ENCODE assay signal across 10 cellular contexts in genomic region chr6:93927731-93928130, GRCh38.
"Had no signal": no experiment of that assay in that cellular context is flagged by ENCODE, and none has a peak within 500 bp of the region (broad histone marks: within the 10 kb centered on the region; RNA-seq: fewer than 3 reads in every experiment).

No MANE protein-coding gene starts in this region.

- ATAC-seq: foreskin keratinocyte; pancreas; stimulated activated effector memory CD8-positive, alpha-beta T cell treated with anti-CD3 and anti-CD28 coated beads, Interleukin-12 subunit alpha, Interleukin-12 subunit beta, amount 100 ng/mL, for 72 hours had no signal

- H3K36me3 ChIP-seq: pancreas, thyroid gland, uterus had no signal

- H3K27me3 Mint-ChIP-seq: activated naive CD4-positive, alpha-beta T cell treated with anti-CD3 and anti-CD28 coated beads, Interleukin-2, amount 50 U/mL, for 24 hours had no signal

- H3K9me3 Mint-ChIP-seq: activated naive CD4-positive, alpha-beta T cell treated with anti-CD3 and anti-CD28 coated beads, Interleukin-2, amount 50 U/mL, for 24 hours had no signal

- H3K4me3 ChIP-seq: pancreas, thyroid gland, uterus had no signal

- H3K4me3 Mint-ChIP-seq: activated naive CD4-positive, alpha-beta T cell treated with anti-CD3 and anti-CD28 coated beads, Interleukin-2, amount 50 U/mL, for 24 hours; stimulated activated effector memory CD8-positive, alpha-beta T cell treated with anti-CD3 and anti-CD28 coated beads, Interleukin-12 subunit alpha, Interleukin-12 subunit beta, amount 100 ng/mL, for 72 hours had no signal

- H3K27ac ChIP-seq: foreskin keratinocyte, pancreas, thyroid gland, uterus had no signal

- H3K9me3 ChIP-seq: pancreas, thyroid gland, uterus had no signal

- DNase-seq: activated CD4-positive, CD25-positive, alpha-beta regulatory T cell treated with anti-CD3 and anti-CD28 coated beads, Interleukin-2, amount 50 U/mL, for 72 hours; effector CD8-positive, alpha-beta T cell; foreskin keratinocyte; glutamatergic neuron; kidney glomerular epithelial cell; thyroid gland; uterus had no signal

- H3K27ac Mint-ChIP-seq: activated naive CD4-positive, alpha-beta T cell treated with anti-CD3 and anti-CD28 coated beads, Interleukin-2, amount 50 U/mL, for 24 hours; stimulated activated effector memory CD8-positive, alpha-beta T cell treated with anti-CD3 and anti-CD28 coated beads, Interleukin-12 subunit alpha, Interleukin-12 subunit beta, amount 100 ng/mL, for 72 hours had no signal

- H3K4me1 Mint-ChIP-seq: activated naive CD4-positive, alpha-beta T cell treated with anti-CD3 and anti-CD28 coated beads, Interleukin-2, amount 50 U/mL, for 24 hours; stimulated activated effector memory CD8-positive, alpha-beta T cell treated with anti-CD3 and anti-CD28 coated beads, Interleukin-12 subunit alpha, Interleukin-12 subunit beta, amount 100 ng/mL, for 72 hours had no signal

- H3K27me3 ChIP-seq: foreskin keratinocyte, pancreas, thyroid gland, uterus had no signal

- H3K4me1 ChIP-seq: foreskin keratinocyte, pancreas, thyroid gland, uterus had no signal

- H3K36me3 Mint-ChIP-seq: activated naive CD4-positive, alpha-beta T cell treated with anti-CD3 and anti-CD28 coated beads, Interleukin-2, amount 50 U/mL, for 24 hours; stimulated activated effector memory CD8-positive, alpha-beta T cell treated with anti-CD3 and anti-CD28 coated beads, Interleukin-12 subunit alpha, Interleukin-12 subunit beta, amount 100 ng/mL, for 72 hours had no signal
